ENCODE assay signal across 1 cellular context in the genomic region with DNA sequence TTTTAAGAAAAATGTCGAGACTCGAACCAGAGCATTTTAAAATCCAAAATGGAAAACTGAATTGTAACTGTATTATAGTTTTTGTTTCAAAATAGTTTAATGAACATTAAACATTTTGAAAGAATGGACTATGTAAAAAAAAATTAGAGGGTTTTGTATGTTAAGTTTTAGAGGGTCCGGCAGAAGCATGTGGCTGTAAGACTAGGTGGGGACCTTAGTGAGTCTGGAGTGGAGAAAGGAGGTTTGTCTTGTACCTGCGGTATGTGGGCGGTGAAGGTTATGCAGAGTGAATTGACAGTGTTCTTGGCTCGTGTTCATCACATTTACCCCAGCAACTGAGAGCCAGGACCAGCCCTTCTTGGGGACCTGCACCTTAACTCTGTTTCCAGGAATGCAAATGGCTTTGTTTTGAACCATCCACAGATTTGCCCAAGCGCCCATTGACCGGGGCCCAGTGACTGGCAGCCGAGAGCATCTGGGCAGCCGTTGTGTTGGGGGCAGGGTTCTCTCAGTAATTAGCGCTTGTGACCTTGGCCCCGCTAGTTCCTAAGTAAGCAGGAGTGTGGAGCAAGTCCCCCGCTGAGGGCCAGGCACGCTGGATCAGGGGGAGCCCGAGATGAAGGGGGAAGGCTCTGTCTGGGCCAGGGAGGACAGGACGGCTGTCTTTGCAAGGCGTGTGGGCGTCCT.
TF ChIP-seq lines count a peak whose summit lies in the region.

No MANE protein-coding gene starts in this region.

TF ChIP-seq in HepG2, 621 proteins besides CTCF, POLR2A, EP300 and RAD21 (continued from another document and continues in another):
- TF ChIP-seq, protein P1, sequence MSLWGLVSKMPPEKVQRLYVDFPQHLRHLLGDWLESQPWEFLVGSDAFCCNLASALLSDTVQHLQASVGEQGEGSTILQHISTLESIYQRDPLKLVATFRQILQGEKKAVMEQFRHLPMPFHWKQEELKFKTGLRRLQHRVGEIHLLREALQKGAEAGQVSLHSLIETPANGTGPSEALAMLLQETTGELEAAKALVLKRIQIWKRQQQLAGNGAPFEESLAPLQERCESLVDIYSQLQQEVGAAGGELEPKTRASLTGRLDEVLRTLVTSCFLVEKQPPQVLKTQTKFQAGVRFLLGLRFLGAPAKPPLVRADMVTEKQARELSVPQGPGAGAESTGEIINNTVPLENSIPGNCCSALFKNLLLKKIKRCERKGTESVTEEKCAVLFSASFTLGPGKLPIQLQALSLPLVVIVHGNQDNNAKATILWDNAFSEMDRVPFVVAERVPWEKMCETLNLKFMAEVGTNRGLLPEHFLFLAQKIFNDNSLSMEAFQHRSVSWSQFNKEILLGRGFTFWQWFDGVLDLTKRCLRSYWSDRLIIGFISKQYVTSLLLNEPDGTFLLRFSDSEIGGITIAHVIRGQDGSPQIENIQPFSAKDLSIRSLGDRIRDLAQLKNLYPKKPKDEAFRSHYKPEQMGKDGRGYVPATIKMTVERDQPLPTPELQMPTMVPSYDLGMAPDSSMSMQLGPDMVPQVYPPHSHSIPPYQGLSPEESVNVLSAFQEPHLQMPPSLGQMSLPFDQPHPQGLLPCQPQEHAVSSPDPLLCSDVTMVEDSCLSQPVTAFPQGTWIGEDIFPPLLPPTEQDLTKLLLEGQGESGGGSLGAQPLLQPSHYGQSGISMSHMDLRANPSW (CRISPR knock-in tag; IDR thresholded peaks at IDR 0.05; ENCODE audit: borderline replicate concordance) = peak; percentile 41; the same call in 1 of the 2 replicates
- peak; percentile 86 for TF ChIP-seq FOXA3 (CRISPR knock-in tag; IDR thresholded peaks at IDR 0.05)
- TF ChIP-seq ZSCAN9 (CRISPR knock-in tag; IDR thresholded peaks at IDR 0.05; ENCODE audit: borderline replicate concordance) = no peak; the same call in 1 of the 2 replicates
- TF ChIP-seq, protein P2, sequence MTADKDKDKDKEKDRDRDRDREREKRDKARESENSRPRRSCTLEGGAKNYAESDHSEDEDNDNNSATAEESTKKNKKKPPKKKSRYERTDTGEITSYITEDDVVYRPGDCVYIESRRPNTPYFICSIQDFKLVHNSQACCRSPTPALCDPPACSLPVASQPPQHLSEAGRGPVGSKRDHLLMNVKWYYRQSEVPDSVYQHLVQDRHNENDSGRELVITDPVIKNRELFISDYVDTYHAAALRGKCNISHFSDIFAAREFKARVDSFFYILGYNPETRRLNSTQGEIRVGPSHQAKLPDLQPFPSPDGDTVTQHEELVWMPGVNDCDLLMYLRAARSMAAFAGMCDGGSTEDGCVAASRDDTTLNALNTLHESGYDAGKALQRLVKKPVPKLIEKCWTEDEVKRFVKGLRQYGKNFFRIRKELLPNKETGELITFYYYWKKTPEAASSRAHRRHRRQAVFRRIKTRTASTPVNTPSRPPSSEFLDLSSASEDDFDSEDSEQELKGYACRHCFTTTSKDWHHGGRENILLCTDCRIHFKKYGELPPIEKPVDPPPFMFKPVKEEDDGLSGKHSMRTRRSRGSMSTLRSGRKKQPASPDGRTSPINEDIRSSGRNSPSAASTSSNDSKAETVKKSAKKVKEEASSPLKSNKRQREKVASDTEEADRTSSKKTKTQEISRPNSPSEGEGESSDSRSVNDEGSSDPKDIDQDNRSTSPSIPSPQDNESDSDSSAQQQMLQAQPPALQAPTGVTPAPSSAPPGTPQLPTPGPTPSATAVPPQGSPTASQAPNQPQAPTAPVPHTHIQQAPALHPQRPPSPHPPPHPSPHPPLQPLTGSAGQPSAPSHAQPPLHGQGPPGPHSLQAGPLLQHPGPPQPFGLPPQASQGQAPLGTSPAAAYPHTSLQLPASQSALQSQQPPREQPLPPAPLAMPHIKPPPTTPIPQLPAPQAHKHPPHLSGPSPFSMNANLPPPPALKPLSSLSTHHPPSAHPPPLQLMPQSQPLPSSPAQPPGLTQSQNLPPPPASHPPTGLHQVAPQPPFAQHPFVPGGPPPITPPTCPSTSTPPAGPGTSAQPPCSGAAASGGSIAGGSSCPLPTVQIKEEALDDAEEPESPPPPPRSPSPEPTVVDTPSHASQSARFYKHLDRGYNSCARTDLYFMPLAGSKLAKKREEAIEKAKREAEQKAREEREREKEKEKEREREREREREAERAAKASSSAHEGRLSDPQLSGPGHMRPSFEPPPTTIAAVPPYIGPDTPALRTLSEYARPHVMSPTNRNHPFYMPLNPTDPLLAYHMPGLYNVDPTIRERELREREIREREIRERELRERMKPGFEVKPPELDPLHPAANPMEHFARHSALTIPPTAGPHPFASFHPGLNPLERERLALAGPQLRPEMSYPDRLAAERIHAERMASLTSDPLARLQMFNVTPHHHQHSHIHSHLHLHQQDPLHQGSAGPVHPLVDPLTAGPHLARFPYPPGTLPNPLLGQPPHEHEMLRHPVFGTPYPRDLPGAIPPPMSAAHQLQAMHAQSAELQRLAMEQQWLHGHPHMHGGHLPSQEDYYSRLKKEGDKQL (CRISPR knock-in tag; IDR thresholded peaks at IDR 0.05; ENCODE audit: low read depth) = peak; percentile 75
- no peak for TF ChIP-seq ZSCAN29 (CRISPR knock-in tag; conservative IDR thresholded peaks at IDR 0.05)
- no peak; the same call in 1 of the 2 replicates for TF ChIP-seq ZNF441 (CRISPR knock-in tag; IDR thresholded peaks at IDR 0.05; ENCODE audit: borderline replicate concordance)
- TF ChIP-seq SP5 (CRISPR knock-in tag; IDR thresholded peaks at IDR 0.05; ENCODE audit: borderline replicate concordance, low read depth) = peak; percentile 57
- peak; percentile 88 for TF ChIP-seq HNF4A (CRISPR knock-in tag; IDR thresholded peaks at IDR 0.05)
- no peak for TF ChIP-seq ZSCAN21 (CRISPR knock-in tag; IDR thresholded peaks at IDR 0.05; ENCODE audit: borderline replicate concordance)
- TF ChIP-seq FOSL2 (CRISPR knock-in tag; IDR thresholded peaks at IDR 0.05) = peak; percentile 87
- TF ChIP-seq TBX2 (CRISPR knock-in tag; IDR thresholded peaks at IDR 0.05; ENCODE audit: borderline replicate concordance) = peak; percentile 97
- TF ChIP-seq CAMTA2 (CRISPR knock-in tag; IDR thresholded peaks at IDR 0.05; ENCODE audit: borderline replicate concordance) = no peak
- TF ChIP-seq SOX6 (IDR thresholded peaks at IDR 0.05) = no peak
- TF ChIP-seq SOX6 (CRISPR knock-in tag; IDR thresholded peaks at IDR 0.05) = peak; percentile 90
- peak; percentile 80 for TF ChIP-seq JUN (CRISPR knock-in tag; IDR thresholded peaks at IDR 0.05)
- no peak for TF ChIP-seq ZNF484 (CRISPR knock-in tag; IDR thresholded peaks at IDR 0.05; ENCODE audit: borderline replicate concordance, low read depth)
- TF ChIP-seq PAWR (CRISPR knock-in tag; IDR thresholded peaks at IDR 0.05; ENCODE audit: borderline replicate concordance) = no peak
- TF ChIP-seq ZNF10 (CRISPR knock-in tag; IDR thresholded peaks at IDR 0.05; ENCODE audit: borderline replicate concordance, low read depth) = no peak
- TF ChIP-seq, protein P3, sequence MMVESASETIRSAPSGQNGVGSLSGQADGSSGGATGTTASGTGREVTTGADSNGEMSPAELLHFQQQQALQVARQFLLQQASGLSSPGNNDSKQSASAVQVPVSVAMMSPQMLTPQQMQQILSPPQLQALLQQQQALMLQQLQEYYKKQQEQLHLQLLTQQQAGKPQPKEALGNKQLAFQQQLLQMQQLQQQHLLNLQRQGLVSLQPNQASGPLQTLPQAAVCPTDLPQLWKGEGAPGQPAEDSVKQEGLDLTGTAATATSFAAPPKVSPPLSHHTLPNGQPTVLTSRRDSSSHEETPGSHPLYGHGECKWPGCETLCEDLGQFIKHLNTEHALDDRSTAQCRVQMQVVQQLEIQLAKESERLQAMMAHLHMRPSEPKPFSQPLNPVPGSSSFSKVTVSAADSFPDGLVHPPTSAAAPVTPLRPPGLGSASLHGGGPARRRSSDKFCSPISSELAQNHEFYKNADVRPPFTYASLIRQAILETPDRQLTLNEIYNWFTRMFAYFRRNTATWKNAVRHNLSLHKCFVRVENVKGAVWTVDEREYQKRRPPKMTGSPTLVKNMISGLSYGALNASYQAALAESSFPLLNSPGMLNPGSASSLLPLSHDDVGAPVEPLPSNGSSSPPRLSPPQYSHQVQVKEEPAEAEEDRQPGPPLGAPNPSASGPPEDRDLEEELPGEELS (CRISPR knock-in tag; IDR thresholded peaks at IDR 0.05) = peak; percentile 86
- peak; percentile 65 for TF ChIP-seq ARNTL (CRISPR knock-in tag; IDR thresholded peaks at IDR 0.05)
- TF ChIP-seq ZNF225 (CRISPR knock-in tag; IDR thresholded peaks at IDR 0.05) = no peak
- peak; percentile 47 for TF ChIP-seq RBM22 (optimal IDR thresholded peaks at IDR 0.05; ENCODE audit: low read length)
- TF ChIP-seq, protein P4, sequence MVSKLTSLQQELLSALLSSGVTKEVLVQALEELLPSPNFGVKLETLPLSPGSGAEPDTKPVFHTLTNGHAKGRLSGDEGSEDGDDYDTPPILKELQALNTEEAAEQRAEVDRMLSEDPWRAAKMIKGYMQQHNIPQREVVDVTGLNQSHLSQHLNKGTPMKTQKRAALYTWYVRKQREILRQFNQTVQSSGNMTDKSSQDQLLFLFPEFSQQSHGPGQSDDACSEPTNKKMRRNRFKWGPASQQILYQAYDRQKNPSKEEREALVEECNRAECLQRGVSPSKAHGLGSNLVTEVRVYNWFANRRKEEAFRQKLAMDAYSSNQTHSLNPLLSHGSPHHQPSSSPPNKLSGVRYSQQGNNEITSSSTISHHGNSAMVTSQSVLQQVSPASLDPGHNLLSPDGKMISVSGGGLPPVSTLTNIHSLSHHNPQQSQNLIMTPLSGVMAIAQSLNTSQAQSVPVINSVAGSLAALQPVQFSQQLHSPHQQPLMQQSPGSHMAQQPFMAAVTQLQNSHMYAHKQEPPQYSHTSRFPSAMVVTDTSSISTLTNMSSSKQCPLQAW (CRISPR knock-in tag; IDR thresholded peaks at IDR 0.05) = peak; percentile 84
- no peak for TF ChIP-seq MBD4 (IDR thresholded peaks at IDR 0.05; ENCODE audit: borderline replicate concordance, low read length)
- peak; percentile 73 for TF ChIP-seq FOXK1 (CRISPR knock-in tag; IDR thresholded peaks at IDR 0.05; ENCODE audit: borderline replicate concordance, low read depth)
- TF ChIP-seq ZNF282 (IDR thresholded peaks at IDR 0.05; ENCODE audit: partially characterized antibody) = no peak
- TF ChIP-seq, protein P5, sequence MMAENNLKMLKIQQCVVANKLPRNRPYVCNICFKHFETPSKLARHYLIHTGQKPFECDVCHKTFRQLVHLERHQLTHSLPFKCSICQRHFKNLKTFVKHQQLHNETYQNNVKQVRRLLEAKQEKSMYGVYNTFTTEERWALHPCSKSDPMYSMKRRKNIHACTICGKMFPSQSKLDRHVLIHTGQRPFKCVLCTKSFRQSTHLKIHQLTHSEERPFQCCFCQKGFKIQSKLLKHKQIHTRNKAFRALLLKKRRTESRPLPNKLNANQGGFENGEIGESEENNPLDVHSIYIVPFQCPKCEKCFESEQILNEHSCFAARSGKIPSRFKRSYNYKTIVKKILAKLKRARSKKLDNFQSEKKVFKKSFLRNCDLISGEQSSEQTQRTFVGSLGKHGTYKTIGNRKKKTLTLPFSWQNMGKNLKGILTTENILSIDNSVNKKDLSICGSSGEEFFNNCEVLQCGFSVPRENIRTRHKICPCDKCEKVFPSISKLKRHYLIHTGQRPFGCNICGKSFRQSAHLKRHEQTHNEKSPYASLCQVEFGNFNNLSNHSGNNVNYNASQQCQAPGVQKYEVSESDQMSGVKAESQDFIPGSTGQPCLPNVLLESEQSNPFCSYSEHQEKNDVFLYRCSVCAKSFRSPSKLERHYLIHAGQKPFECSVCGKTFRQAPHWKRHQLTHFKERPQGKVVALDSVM (CRISPR knock-in tag; IDR thresholded peaks at IDR 0.05) = no peak
- peak; percentile 83; the same call in 1 of the 2 replicates for TF ChIP-seq ISL2 (CRISPR knock-in tag; IDR thresholded peaks at IDR 0.05)
- TF ChIP-seq ZNF776 (CRISPR knock-in tag; IDR thresholded peaks at IDR 0.05) = no peak
- TF ChIP-seq, protein P6, sequence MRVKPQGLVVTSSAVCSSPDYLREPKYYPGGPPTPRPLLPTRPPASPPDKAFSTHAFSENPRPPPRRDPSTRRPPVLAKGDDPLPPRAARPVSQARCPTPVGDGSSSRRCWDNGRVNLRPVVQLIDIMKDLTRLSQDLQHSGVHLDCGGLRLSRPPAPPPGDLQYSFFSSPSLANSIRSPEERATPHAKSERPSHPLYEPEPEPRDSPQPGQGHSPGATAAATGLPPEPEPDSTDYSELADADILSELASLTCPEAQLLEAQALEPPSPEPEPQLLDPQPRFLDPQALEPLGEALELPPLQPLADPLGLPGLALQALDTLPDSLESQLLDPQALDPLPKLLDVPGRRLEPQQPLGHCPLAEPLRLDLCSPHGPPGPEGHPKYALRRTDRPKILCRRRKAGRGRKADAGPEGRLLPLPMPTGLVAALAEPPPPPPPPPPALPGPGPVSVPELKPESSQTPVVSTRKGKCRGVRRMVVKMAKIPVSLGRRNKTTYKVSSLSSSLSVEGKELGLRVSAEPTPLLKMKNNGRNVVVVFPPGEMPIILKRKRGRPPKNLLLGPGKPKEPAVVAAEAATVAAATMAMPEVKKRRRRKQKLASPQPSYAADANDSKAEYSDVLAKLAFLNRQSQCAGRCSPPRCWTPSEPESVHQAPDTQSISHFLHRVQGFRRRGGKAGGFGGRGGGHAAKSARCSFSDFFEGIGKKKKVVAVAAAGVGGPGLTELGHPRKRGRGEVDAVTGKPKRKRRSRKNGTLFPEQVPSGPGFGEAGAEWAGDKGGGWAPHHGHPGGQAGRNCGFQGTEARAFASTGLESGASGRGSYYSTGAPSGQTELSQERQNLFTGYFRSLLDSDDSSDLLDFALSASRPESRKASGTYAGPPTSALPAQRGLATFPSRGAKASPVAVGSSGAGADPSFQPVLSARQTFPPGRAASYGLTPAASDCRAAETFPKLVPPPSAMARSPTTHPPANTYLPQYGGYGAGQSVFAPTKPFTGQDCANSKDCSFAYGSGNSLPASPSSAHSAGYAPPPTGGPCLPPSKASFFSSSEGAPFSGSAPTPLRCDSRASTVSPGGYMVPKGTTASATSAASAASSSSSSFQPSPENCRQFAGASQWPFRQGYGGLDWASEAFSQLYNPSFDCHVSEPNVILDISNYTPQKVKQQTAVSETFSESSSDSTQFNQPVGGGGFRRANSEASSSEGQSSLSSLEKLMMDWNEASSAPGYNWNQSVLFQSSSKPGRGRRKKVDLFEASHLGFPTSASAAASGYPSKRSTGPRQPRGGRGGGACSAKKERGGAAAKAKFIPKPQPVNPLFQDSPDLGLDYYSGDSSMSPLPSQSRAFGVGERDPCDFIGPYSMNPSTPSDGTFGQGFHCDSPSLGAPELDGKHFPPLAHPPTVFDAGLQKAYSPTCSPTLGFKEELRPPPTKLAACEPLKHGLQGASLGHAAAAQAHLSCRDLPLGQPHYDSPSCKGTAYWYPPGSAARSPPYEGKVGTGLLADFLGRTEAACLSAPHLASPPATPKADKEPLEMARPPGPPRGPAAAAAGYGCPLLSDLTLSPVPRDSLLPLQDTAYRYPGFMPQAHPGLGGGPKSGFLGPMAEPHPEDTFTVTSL (CRISPR knock-in tag; IDR thresholded peaks at IDR 0.05; ENCODE audit: borderline replicate concordance) = peak; percentile 70; the same call in 1 of the 2 replicates
- TF ChIP-seq, protein P7, sequence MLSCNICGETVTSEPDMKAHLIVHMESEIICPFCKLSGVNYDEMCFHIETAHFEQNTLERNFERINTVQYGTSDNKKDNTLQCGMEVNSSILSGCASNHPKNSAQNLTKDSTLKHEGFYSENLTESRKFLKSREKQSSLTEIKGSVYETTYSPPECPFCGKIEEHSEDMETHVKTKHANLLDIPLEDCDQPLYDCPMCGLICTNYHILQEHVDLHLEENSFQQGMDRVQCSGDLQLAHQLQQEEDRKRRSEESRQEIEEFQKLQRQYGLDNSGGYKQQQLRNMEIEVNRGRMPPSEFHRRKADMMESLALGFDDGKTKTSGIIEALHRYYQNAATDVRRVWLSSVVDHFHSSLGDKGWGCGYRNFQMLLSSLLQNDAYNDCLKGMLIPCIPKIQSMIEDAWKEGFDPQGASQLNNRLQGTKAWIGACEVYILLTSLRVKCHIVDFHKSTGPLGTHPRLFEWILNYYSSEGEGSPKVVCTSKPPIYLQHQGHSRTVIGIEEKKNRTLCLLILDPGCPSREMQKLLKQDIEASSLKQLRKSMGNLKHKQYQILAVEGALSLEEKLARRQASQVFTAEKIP (CRISPR knock-in tag; IDR thresholded peaks at IDR 0.05; ENCODE audit: borderline replicate concordance) = no peak
- TF ChIP-seq HDAC6 (IDR thresholded peaks at IDR 0.05; ENCODE audit: low read depth, low read length) = no peak
- TF ChIP-seq PRMT3 (CRISPR knock-in tag; IDR thresholded peaks at IDR 0.05; ENCODE audit: borderline replicate concordance, low read depth) = no peak
- TF ChIP-seq HOXA5 (CRISPR knock-in tag; IDR thresholded peaks at IDR 0.05) = peak; percentile 77
